Comparison of ENCODE assay signal across 13 cellular contexts in genomic region chr22:27299181-27300085, GRCh38.
A peak's percentile ranks its signal among the peaks of the same experiment; 100 is the strongest.
DNase-seq lines count a peak whose midpoint lies in the region; ATAC-seq, FAIRE-seq and TF ChIP-seq lines count a peak whose summit lies in the region.
"Had no signal": no experiment of that assay in that cellular context is flagged by ENCODE, and none has a peak within 500 bp of the region (broad histone marks: within the 10 kb centered on the region; RNA-seq: fewer than 3 reads in every experiment).

No MANE protein-coding gene starts in this region.

- intact Hi-C loops in HepG2 (cut with micrococcal nuclease; ENCODE audit: unreplicated experiment) (no loop called here), right lobe of liver (cut with DNase I) (no loop called here)

- TF ChIP-seq EP300 in HepG2 (IDR thresholded peaks at IDR 0.05; ENCODE audit: low read depth in 2 of 2, low read length in 2 of 2) (no peak), HepG2 (CRISPR knock-in tag; IDR thresholded peaks at IDR 0.05; ENCODE audit: borderline replicate concordance) (no peak)

- H3K27ac ChIP-seq in HepG2 (ENCODE audit: extremely low read length, insufficient read depth, low read length) (no peak overlapping the region), right lobe of liver (no peak overlapping the region)
- H3K27ac ChIP-seq: thyroid gland had no signal

- no peaks in the 10 kb centered on the region for H3K9me3 ChIP-seq in HepG2 (ENCODE audit: low read length)
- H3K9me3 ChIP-seq in right lobe of liver = no peaks in the 10 kb centered on the region
- H3K9me3 ChIP-seq in MG63 = no peaks in the 10 kb centered on the region
- H3K9me3 ChIP-seq: thyroid gland had no signal

- no peak for TF ChIP-seq CTCF in HepG2 (CRISPR knock-in tag; IDR thresholded peaks at IDR 0.05)
- TF ChIP-seq CTCF in right lobe of liver (IDR thresholded peaks at IDR 0.05) = no peak
- TF ChIP-seq CTCF in chondrocyte (IDR thresholded peaks at IDR 0.05) = no peak

- no peaks in the 10 kb centered on the region for H3K79me2 ChIP-seq in HepG2 (ENCODE audit: insufficient read depth, low read length)

- POLR2A ChIA-PET in HepG2 (lab: Yijun Ruan, JAX) = no interaction called here

- H3K9ac ChIP-seq in HepG2 (ENCODE audit: insufficient read depth, low read depth, low read length) = no peak overlapping the region

- WGBS in HepG2 (ENCODE audit: low lambda C conversion rate) = 15% methylated on average over 23 of the region's 33 CpGs
- WGBS in right lobe of liver (ENCODE audit: insufficient coverage, low coverage, low lambda C conversion rate, missing lambda C conversion rate) = 13% methylated on average over 28 of the region's 33 CpGs

- H3K4me1 ChIP-seq in HepG2 (ENCODE audit: insufficient read depth, low read length) = no peaks in the 10 kb centered on the region
- H3K4me1 ChIP-seq in right lobe of liver = no peaks in the 10 kb centered on the region
- H3K4me1 ChIP-seq: thyroid gland had no signal

- TF ChIP-seq RAD21 in HepG2 (CRISPR knock-in tag; IDR thresholded peaks at IDR 0.05) = no peak

- peaks cover 37% of the 10 kb centered on the region for H3K4me1 Mint-ChIP-seq in chondrocyte (ENCODE audit: low read depth)

- H3K4me3 Mint-ChIP-seq in chondrocyte (ENCODE audit: unreplicated experiment) = peak overlapping the region; percentile 8
- H3K4me3 Mint-ChIP-seq: activated naive CD4-positive, alpha-beta T cell treated with anti-CD3 and anti-CD28 coated beads for 36 hours; CD4-positive, CD25-positive, alpha-beta regulatory T cell had no signal

- ATAC-seq in HepG2 (no peak), right lobe of liver (no peak), HG03139 (IDR thresholded peaks at IDR 0.05; ENCODE audit: unreplicated experiment) (no peak), HG02678 (IDR thresholded peaks at IDR 0.05; ENCODE audit: unreplicated experiment) (no peak)

- no peaks in the 10 kb centered on the region for H4K20me1 ChIP-seq in HepG2 (ENCODE audit: insufficient read depth, low read length)

- H3K27me3 ChIP-seq in HepG2 (ENCODE audit: control insufficient read depth in 1 of 2, insufficient read depth in 2 of 2, low read length in 2 of 2) (peaks cover 2 to 48% of the 10 kb centered on the region in 2 experiments; a peak in 3 of 5 replicates), right lobe of liver (peaks cover 0 to 3% of the 10 kb centered on the region in 2 donors), MG63 (no peaks in the 10 kb centered on the region)
- H3K27me3 ChIP-seq: thyroid gland had no signal

- DNase-seq in HepG2 (ENCODE audit: low spot score) (no peak), right lobe of liver (no peak), chondrocyte (ENCODE audit: low spot score) (no peak), left kidney (ENCODE audit: low read depth, low spot score) (peak; percentile 59), germinal center (ENCODE audit: low spot score) (no peak), MG63 (no peak)
- DNase-seq: activated naive CD4-positive, alpha-beta T cell treated with anti-CD3 and anti-CD28 coated beads for 36 hours; CD4-positive, CD25-positive, alpha-beta regulatory T cell; effector CD4-positive, alpha-beta T cell; RPMI8226; thyroid gland had no signal

- no peak overlapping the region for H2AFZ ChIP-seq in HepG2 (ENCODE audit: low read length)

- in situ Hi-C loops in HepG2 (cut with HindIII; ENCODE audit: extremely low pct_ligation_motif_present, low pct_unique_long_range_greater_than_20kb) = no loop called here

- no peak overlapping the region for H3K4me2 ChIP-seq in HepG2 (ENCODE audit: low read depth, low read length)

- CTCF ChIA-PET in HepG2 (lab: Yijun Ruan, JAX; ENCODE audit: low intra/inter-chr PET ratio, low total read pairs) = no interaction called here

- no peaks in the 10 kb centered on the region for H3K9me3 Mint-ChIP-seq in chondrocyte (ENCODE audit: low read depth)
- H3K9me3 Mint-ChIP-seq: activated naive CD4-positive, alpha-beta T cell treated with anti-CD3 and anti-CD28 coated beads for 36 hours had no signal

- TF ChIP-seq POLR2A in HepG2 (IDR thresholded peaks at IDR 0.05; ENCODE audit: insufficient read depth in 1 of 2, low read depth in 2 of 2, low read length in 2 of 2) (no peak), right lobe of liver (IDR thresholded peaks at IDR 0.05) (no peak)

- H3K4me3 ChIP-seq in HepG2 (replicated peaks in 1 of 3; ENCODE audit: insufficient read depth in 1 of 3, low read depth in 2 of 3, low read length in 3 of 3) = no peak overlapping the region
- H3K4me3 ChIP-seq in right lobe of liver = no peak overlapping the region
- H3K4me3 ChIP-seq in MG63 = no peak overlapping the region
- H3K4me3 ChIP-seq: thyroid gland had no signal

- peak overlapping the region; percentile 54 for H3K27ac Mint-ChIP-seq in chondrocyte (ENCODE audit: unreplicated experiment)
- H3K27ac Mint-ChIP-seq: activated naive CD4-positive, alpha-beta T cell treated with anti-CD3 and anti-CD28 coated beads for 36 hours; CD4-positive, CD25-positive, alpha-beta regulatory T cell had no signal

- no peaks in the 10 kb centered on the region for H3K36me3 Mint-ChIP-seq in chondrocyte (ENCODE audit: low read depth)
- H3K36me3 Mint-ChIP-seq: CD4-positive, CD25-positive, alpha-beta regulatory T cell had no signal

- no peaks in the 10 kb centered on the region for H3K27me3 Mint-ChIP-seq in chondrocyte (ENCODE audit: low read depth)

- FAIRE-seq in HepG2 (lab: Jason Lieb, UNC) = no peak

- H3K36me3 ChIP-seq in HepG2 (replicated peaks in 1 of 2; ENCODE audit: control insufficient read depth in 1 of 2, insufficient read depth in 2 of 2, low read length in 2 of 2) (no peaks in the 10 kb centered on the region), right lobe of liver (no peaks in the 10 kb centered on the region), MG63 (no peaks in the 10 kb centered on the region)
- H3K36me3 ChIP-seq: thyroid gland had no signal

- no TSS peak for BruUV-seq in HepG2 (replicated peaks; lab: Mats Ljungman, UMichigan)

TF ChIP-seq in HepG2, 621 proteins besides CTCF, POLR2A, EP300 and RAD21:
- TF ChIP-seq ZMYM3 (CRISPR knock-in tag; IDR thresholded peaks at IDR 0.05) = 0 out of 2 replicates have a peak, but pooled peaks have one; percentile 37
- TF ChIP-seq TEAD2 (CRISPR knock-in tag; IDR thresholded peaks at IDR 0.05) = no peak
- no peak for TF ChIP-seq ELF1 (CRISPR knock-in tag; IDR thresholded peaks at IDR 0.05)
- no peak for TF ChIP-seq ZNF513 (CRISPR knock-in tag; conservative IDR thresholded peaks at IDR 0.05)
- TF ChIP-seq ZNF768 (CRISPR knock-in tag; IDR thresholded peaks at IDR 0.05) = peak; percentile 96
- TF ChIP-seq PAF1 (CRISPR knock-in tag; IDR thresholded peaks at IDR 0.05) = no peak
